In the genomic region with DNA sequence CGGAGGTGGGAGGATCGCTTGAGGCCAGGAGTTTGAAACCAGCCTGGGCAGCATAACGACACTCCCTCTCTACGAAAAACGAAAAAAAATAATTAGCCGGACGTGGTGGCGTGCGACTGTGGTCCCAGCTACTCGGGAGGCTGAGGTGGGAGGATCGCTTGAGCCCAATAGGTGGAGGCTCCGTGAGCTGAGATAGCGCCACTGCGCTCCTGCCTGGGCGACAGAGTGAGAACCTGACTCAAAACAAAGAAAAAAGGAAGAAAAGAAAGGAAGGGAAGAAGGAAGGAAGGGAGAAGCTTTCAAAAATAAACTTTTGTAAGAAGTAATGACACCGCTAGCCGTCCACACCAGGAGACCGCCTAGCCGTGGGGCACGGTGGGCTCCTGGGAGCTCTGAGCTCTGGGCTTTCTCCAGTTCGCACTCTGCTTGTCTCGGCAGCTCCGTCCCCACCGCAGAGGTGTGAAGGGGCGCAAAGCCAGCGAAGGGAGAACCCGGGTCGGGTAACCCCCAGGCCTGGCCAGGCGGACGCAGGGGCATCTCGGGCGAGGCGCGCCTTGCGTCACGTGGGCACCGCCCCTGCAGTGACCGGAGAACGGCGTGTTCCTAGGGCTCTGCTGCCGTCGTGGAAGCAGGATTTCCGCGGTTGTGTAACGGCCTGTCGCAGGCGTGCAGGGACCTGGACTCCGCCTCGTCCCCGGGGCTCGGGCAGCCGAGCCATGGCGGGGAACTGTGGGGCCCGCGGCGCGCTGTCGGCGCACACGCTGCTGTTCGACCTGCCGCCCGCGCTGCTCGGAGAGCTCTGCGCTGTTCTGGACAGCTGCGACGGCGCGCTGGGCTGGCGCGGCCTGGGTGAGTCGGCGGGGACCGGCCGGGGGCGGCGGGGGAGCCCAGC, we compare ENCODE assay signal across 8 cellular contexts. TPM values are rescaled to one million over a fixed set of nuclear protein-coding genes. Genes with fewer than 3 reads are reported as not detected.
DNase-seq lines count a peak whose midpoint lies in the region; ATAC-seq and TF ChIP-seq lines count a peak whose summit lies in the region.

A gene with protein sequence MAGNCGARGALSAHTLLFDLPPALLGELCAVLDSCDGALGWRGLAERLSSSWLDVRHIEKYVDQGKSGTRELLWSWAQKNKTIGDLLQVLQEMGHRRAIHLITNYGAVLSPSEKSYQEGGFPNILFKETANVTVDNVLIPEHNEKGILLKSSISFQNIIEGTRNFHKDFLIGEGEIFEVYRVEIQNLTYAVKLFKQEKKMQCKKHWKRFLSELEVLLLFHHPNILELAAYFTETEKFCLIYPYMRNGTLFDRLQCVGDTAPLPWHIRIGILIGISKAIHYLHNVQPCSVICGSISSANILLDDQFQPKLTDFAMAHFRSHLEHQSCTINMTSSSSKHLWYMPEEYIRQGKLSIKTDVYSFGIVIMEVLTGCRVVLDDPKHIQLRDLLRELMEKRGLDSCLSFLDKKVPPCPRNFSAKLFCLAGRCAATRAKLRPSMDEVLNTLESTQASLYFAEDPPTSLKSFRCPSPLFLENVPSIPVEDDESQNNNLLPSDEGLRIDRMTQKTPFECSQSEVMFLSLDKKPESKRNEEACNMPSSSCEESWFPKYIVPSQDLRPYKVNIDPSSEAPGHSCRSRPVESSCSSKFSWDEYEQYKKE (plus strand): TSS at position 631 of the 892 bp plus-strand sequence. CDS start 86 bp downstream, at position 717.

- peaks cover 21% of the 10 kb centered on the region for H3K27me3 Mint-ChIP-seq in CD4-positive, CD25-positive, alpha-beta regulatory T cell
- H3K27me3 Mint-ChIP-seq in dendritic cell treated with granulocyte-macrophage colony-stimulating factor and Interleukin-4, amounts not matched to agents 40 ng/mL and 50 ng/mL, for 4 days, result no peaks in the 10 kb centered on the region

- intact Hi-C loops in dendritic cell treated with granulocyte-macrophage colony-stimulating factor and Interleukin-4, amounts not matched to agents 40 ng/mL and 50 ng/mL, for 4 days (cut with micrococcal nuclease), result loop anchor here (5.0 kb wide), 1 partner anchor 37 kb away; no protein-coding TSS in a partner anchor
- intact Hi-C loops in left lung (cut with DNase I), result no loop called here

- H3K27ac ChIP-seq in CD4-positive, CD25-positive, alpha-beta regulatory T cell (ENCODE audit: insufficient read depth, low read length, poor library complexity, severe bottlenecking), result no peak within 1 kb of the TSS
- H3K27ac ChIP-seq in left lung, result peak within 1 kb of the TSS; percentile 92 to 99

- H3K4me3 Mint-ChIP-seq in CD4-positive, CD25-positive, alpha-beta regulatory T cell, result peak within 1 kb of the TSS; percentile 80 to 85 (median 82)
- peak within 1 kb of the TSS; percentile 83 for H3K4me3 Mint-ChIP-seq in dendritic cell treated with granulocyte-macrophage colony-stimulating factor and Interleukin-4, amounts not matched to agents 40 ng/mL and 50 ng/mL, for 4 days

- H3K27ac Mint-ChIP-seq in CD4-positive, CD25-positive, alpha-beta regulatory T cell, result peak within 1 kb of the TSS in 2 of 3 donors; percentile 67 to 98
- peak within 1 kb of the TSS; percentile 97 for H3K27ac Mint-ChIP-seq in dendritic cell treated with granulocyte-macrophage colony-stimulating factor and Interleukin-4, amounts not matched to agents 40 ng/mL and 50 ng/mL, for 4 days

- DNase-seq in CD4-positive, CD25-positive, alpha-beta regulatory T cell, result peak; percentile 33 to 58 (median 43)
- DNase-seq in UCSD-AML1 (lab: John Stamatoyannopoulos, UW; ENCODE audit: unreplicated experiment) (peak; percentile 83), left lung (peak; percentile 92 to 98)
- peak; percentile 13 for DNase-seq in stimulated activated CD8-positive, alpha-beta memory T cell treated with anti-CD3 and anti-CD28 coated beads, Interleukin-12 subunit alpha, Interleukin-12 subunit beta, amount 100 ng/mL, for 4 hours (ENCODE audit: low read depth)
- no peak for DNase-seq in effector CD4-positive, alpha-beta T cell

- H3K9me3 ChIP-seq in CD4-positive, CD25-positive, alpha-beta regulatory T cell (ENCODE audit: control insufficient read depth in 2 of 2, low read length in 2 of 2), result peaks cover 0 to 4% of the 10 kb centered on the region in 2 experiments
- no peaks in the 10 kb centered on the region for H3K9me3 ChIP-seq in left lung

- peaks cover 0 to 10% (median 5%) of the 10 kb centered on the region in 7 donors for H3K9me3 Mint-ChIP-seq in CD4-positive, CD25-positive, alpha-beta regulatory T cell
- peaks cover 9% of the 10 kb centered on the region for H3K9me3 Mint-ChIP-seq in dendritic cell treated with granulocyte-macrophage colony-stimulating factor and Interleukin-4, amounts not matched to agents 40 ng/mL and 50 ng/mL, for 4 days

- no peaks in the 10 kb centered on the region for H3K36me3 ChIP-seq in CD4-positive, CD25-positive, alpha-beta regulatory T cell (ENCODE audit: control insufficient read depth, insufficient read depth, low read length)
- peaks cover 0 to under 1% of the 10 kb centered on the region in 2 donors for H3K36me3 ChIP-seq in left lung

- H3K4me3 ChIP-seq in CD4-positive, CD25-positive, alpha-beta regulatory T cell (ENCODE audit: low read depth, low read length), result peak within 1 kb of the TSS; percentile 62
- H3K4me3 ChIP-seq in left lung, result peak within 1 kb of the TSS; percentile 52 to 67

- peaks cover 6% of the 10 kb centered on the region for H3K27me3 ChIP-seq in CD4-positive, CD25-positive, alpha-beta regulatory T cell (ENCODE audit: control insufficient read depth, insufficient read depth, low read length)
- peaks cover 0 to 8% of the 10 kb centered on the region in 2 donors for H3K27me3 ChIP-seq in left lung

- peaks cover 5 to 17% (median 12%) of the 10 kb centered on the region in 4 donors for H3K4me1 Mint-ChIP-seq in CD4-positive, CD25-positive, alpha-beta regulatory T cell
- H3K4me1 Mint-ChIP-seq in dendritic cell treated with granulocyte-macrophage colony-stimulating factor and Interleukin-4, amounts not matched to agents 40 ng/mL and 50 ng/mL, for 4 days (ENCODE audit: low read depth), result peaks cover 50% of the 10 kb centered on the region

- peak; percentile 65 to 68 for ATAC-seq in CD4-positive, CD25-positive, alpha-beta regulatory T cell (ENCODE audit: low read depth in 2 of 2)
- ATAC-seq in HG03280 (IDR thresholded peaks at IDR 0.05; ENCODE audit: unreplicated experiment) (peak; percentile 56), left lung (peak; percentile 90)

- no peaks in the 10 kb centered on the region for H3K36me3 Mint-ChIP-seq in CD4-positive, CD25-positive, alpha-beta regulatory T cell
- no peaks in the 10 kb centered on the region for H3K36me3 Mint-ChIP-seq in dendritic cell treated with granulocyte-macrophage colony-stimulating factor and Interleukin-4, amounts not matched to agents 40 ng/mL and 50 ng/mL, for 4 days (ENCODE audit: low read depth)

- TF ChIP-seq POLR2A in GM19099 (IDR thresholded peaks at IDR 0.05; ENCODE audit: extremely low read depth, insufficient read length, low read depth), result peak; percentile 57

- TF ChIP-seq CTCF in left lung (IDR thresholded peaks at IDR 0.05), result peak in 1 of 2 donors; percentile 15

- H3K4me1 ChIP-seq in CD4-positive, CD25-positive, alpha-beta regulatory T cell (ENCODE audit: control insufficient read depth, insufficient read depth, low read length, poor library complexity, severe bottlenecking), result no peaks in the 10 kb centered on the region
- peaks cover 0 to 49% of the 10 kb centered on the region in 2 donors for H3K4me1 ChIP-seq in left lung

RNA-seq across cellular contexts. Expression of the gene that starts here (rescaled TPM):
- 3.6 TPM for total RNA-seq in CD4-positive, CD25-positive, alpha-beta regulatory T cell
- 1 to 10 TPM in 2 of 4 donors, under 1 TPM in 2; 0.23 to 1.6 (median 1.1) TPM for polyA plus RNA-seq in CD4-positive, CD25-positive, alpha-beta regulatory T cell
- total RNA-seq in left lung, result 10 to 100 TPM; 18.5 to 71.7 TPM
